8 cellular contexts compared by ENCODE assay signal in the genomic region with DNA sequence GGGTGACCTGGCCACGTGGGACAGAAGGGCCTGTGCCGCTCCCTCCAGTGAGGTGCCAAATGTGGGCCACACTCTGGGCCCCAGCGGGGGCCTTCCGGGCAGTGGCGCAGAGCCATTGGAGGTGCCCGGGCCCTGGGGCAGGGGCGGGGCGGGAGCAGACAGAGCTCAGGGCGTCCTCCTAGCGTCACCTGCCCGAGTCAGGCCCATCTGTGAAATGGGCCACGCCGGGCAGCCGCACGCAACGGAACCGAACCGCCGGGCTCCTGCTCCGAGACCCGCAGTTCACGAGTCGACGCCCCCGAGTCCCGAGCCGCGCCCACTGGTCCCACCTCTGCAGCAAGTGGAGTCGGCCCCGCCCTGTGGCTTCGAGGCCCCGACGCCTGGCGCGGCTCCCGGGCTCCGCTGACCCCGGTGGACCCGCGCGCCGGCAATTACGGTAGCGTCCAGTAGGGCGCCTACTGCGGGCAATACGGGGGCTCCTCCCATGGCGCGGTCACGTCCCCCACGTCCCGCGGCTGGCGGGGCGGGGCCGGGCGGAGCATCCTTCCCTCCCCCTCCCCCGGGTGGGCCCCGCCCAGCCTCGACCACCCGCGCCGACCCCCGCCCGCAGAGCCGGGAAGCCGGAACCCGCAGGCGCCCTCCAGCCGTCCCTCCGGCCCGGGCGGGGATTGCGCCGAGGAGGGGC.
DNase-seq lines count a peak whose midpoint lies in the region; ATAC-seq lines count a peak whose summit lies in the region.

No MANE protein-coding gene starts in this region.

- peaks cover 8% of the 10 kb centered on the region for H3K36me3 Mint-ChIP-seq in central memory CD8-positive, alpha-beta T cell (ENCODE audit: insufficient read depth)

- ATAC-seq in HG03442 (IDR thresholded peaks at IDR 0.05; ENCODE audit: unreplicated experiment), result peak; percentile 36
- peak; percentile 12 for ATAC-seq in central memory CD8-positive, alpha-beta T cell (replicated peaks; ENCODE audit: extremely low read depth, poor library complexity, severe bottlenecking)
- ATAC-seq in GM21528 (IDR thresholded peaks at IDR 0.05; ENCODE audit: low FRiP score, unreplicated experiment), result no peak

- no peaks in the 10 kb centered on the region for H3K27me3 Mint-ChIP-seq in central memory CD8-positive, alpha-beta T cell

- H3K27ac Mint-ChIP-seq in central memory CD8-positive, alpha-beta T cell (ENCODE audit: low read depth), result no peak overlapping the region

- H3K4me3 Mint-ChIP-seq in central memory CD8-positive, alpha-beta T cell, result peak overlapping the region; percentile 73

- DNase-seq in activated T-cell treated with anti-CD3 and anti-CD28 coated beads for 24 hours (ENCODE audit: low read depth), result peak; percentile 28
- no peak for DNase-seq in activated T-cell treated with anti-CD3 and anti-CD28 coated beads for 4 hours
- peak; percentile 92 for DNase-seq in T1000 (lab: John Stamatoyannopoulos, UW)
- DNase-seq in central memory CD8-positive, alpha-beta T cell (ENCODE audit: low spot score in 2 of 2), result peak in 1 of 2 donors; percentile 40
- peak; percentile 92 for DNase-seq in islet precursor cell
- peak; percentile 75 for DNase-seq in stimulated activated CD4-positive, alpha-beta T cell treated with anti-CD3 and anti-CD28 coated beads, Interleukin-15, amount 100 ng/mL, for 24 hours

- H3K9me3 Mint-ChIP-seq in central memory CD8-positive, alpha-beta T cell, result no peaks in the 10 kb centered on the region

- H3K4me1 Mint-ChIP-seq in central memory CD8-positive, alpha-beta T cell, result peaks cover 10% of the 10 kb centered on the region
